Comparison of ENCODE assay signal across 9 cellular contexts in genomic region chr12:108734200-108734906, GRCh38. TPM values are rescaled to one million over a fixed set of nuclear protein-coding genes. Genes with fewer than 3 reads are reported as not detected.
A peak's percentile ranks its signal among the peaks of the same experiment; 100 is the strongest.
DNase-seq lines count a peak whose midpoint lies in the region; ATAC-seq, FAIRE-seq and TF ChIP-seq lines count a peak whose summit lies in the region.
"Had no signal": no experiment of that assay in that cellular context is flagged by ENCODE, and none has a peak within 500 bp of the region (broad histone marks: within the 10 kb centered on the region; RNA-seq: fewer than 3 reads in every experiment).

No MANE protein-coding gene starts in this region.

- intact Hi-C loops in CD4-positive, alpha-beta memory T cell (cut with micrococcal nuclease): loop anchor here (5.0 kb wide), 1 partner anchor 117 kb away; no protein-coding TSS in a partner anchor
- intact Hi-C loops in kidney (cut with DNase I) (no loop called here), uterus (cut with DNase I; ENCODE audit: low total_unique reads) (loop anchor here (10.0 kb wide), 2 partner anchors 70 kb away; no protein-coding TSS in a partner anchor)

- H3K4me1 ChIP-seq in CD4-positive, alpha-beta memory T cell (ENCODE audit: insufficient read depth, low read length): peaks cover 5% of the 10 kb centered on the region
- H3K4me1 ChIP-seq in kidney (ENCODE audit: control insufficient read depth in 1 of 2, insufficient read depth in 1 of 2, low read depth in 1 of 2, low read length in 2 of 2) (peaks cover 11 to 13% of the 10 kb centered on the region in 2 donors), uterus (no peaks in the 10 kb centered on the region)

- H3K36me3 ChIP-seq in CD4-positive, alpha-beta memory T cell (ENCODE audit: insufficient read depth, low read length): no peaks in the 10 kb centered on the region
- no peaks in the 10 kb centered on the region for H3K36me3 ChIP-seq in kidney (ENCODE audit: control insufficient read depth in 1 of 2, insufficient read depth in 2 of 2, low read length in 2 of 2)
- no peaks in the 10 kb centered on the region for H3K36me3 ChIP-seq in uterus

- no peak for TF ChIP-seq POLR2A in uterus (IDR thresholded peaks at IDR 0.05)

- ATAC-seq in activated CD8-positive, alpha-beta T cell treated with anti-CD3 and anti-CD28 coated beads, Interleukin-2, amount 10 ng/mL, durations not matched to agents 7 days and 5 days: no peak
- no peak for ATAC-seq in GM19351 (IDR thresholded peaks at IDR 0.05; ENCODE audit: unreplicated experiment)

- peak; percentile 62 for FAIRE-seq in kidney (lab: Jason Lieb, UNC)

- H3K27me3 ChIP-seq in CD4-positive, alpha-beta memory T cell (ENCODE audit: insufficient read depth, low read length): no peaks in the 10 kb centered on the region
- H3K27me3 ChIP-seq in uterus: no peaks in the 10 kb centered on the region

- H3K9me3 ChIP-seq in CD4-positive, alpha-beta memory T cell (ENCODE audit: control insufficient read depth in 1 of 2, low read length in 2 of 2): no peaks in the 10 kb centered on the region
- H3K9me3 ChIP-seq in kidney (ENCODE audit: control insufficient read depth in 1 of 2, low read length in 2 of 2) (no peaks in the 10 kb centered on the region), uterus (no peaks in the 10 kb centered on the region)

- H3K27ac ChIP-seq in CD4-positive, alpha-beta memory T cell (ENCODE audit: low read depth, low read length): no peak overlapping the region
- peak overlapping the region; percentile 78 to 84 for H3K27ac ChIP-seq in kidney (ENCODE audit: low read depth in 2 of 2, low read length in 2 of 2)
- H3K27ac ChIP-seq in uterus: peak overlapping the region; percentile 66 to 69
- H3K27ac ChIP-seq: KMS-11 had no signal

- H3K27ac Mint-ChIP-seq in CD4-positive, alpha-beta memory T cell: peak overlapping the region in 6 of 7 donors; percentile 52 to 90 (median 78)
- H3K27ac Mint-ChIP-seq in activated CD8-positive, alpha-beta T cell treated with anti-CD3 and anti-CD28 coated beads, Interleukin-2, amount 10 ng/mL, durations not matched to agents 7 days and 5 days: peak overlapping the region; percentile 13

- H3K4me1 Mint-ChIP-seq in CD4-positive, alpha-beta memory T cell: peaks cover 8 to 27% (median 26%) of the 10 kb centered on the region in 4 donors
- H3K4me1 Mint-ChIP-seq in activated CD8-positive, alpha-beta T cell treated with anti-CD3 and anti-CD28 coated beads, Interleukin-2, amount 10 ng/mL, durations not matched to agents 7 days and 5 days (ENCODE audit: low read depth): peaks cover 38% of the 10 kb centered on the region

- CTCF ChIA-PET in CD4-positive, alpha-beta memory T cell (lab: Charles Lee; ENCODE audit: partially characterized antibody): no interaction called here
- CTCF ChIA-PET in activated CD8-positive, alpha-beta T cell treated with anti-CD3 and anti-CD28 coated beads, Interleukin-2, amount 10 ng/mL, durations not matched to agents 7 days and 5 days (lab: Charles Lee): interaction anchor here (0.7 kb wide), 1 partner anchor 70 kb away, joined by 3 read pairs; no protein-coding TSS in a partner anchor

- no peak overlapping the region for H3K4me3 ChIP-seq in CD4-positive, alpha-beta memory T cell (ENCODE audit: low read length in 2 of 2)
- no peak overlapping the region for H3K4me3 ChIP-seq in kidney (ENCODE audit: low read length in 2 of 2)
- H3K4me3 ChIP-seq in uterus: no peak overlapping the region

- peaks cover 0 to 4% of the 10 kb centered on the region in 2 donors for H3K36me3 Mint-ChIP-seq in CD4-positive, alpha-beta memory T cell
- H3K36me3 Mint-ChIP-seq in activated CD8-positive, alpha-beta T cell treated with anti-CD3 and anti-CD28 coated beads, Interleukin-2, amount 10 ng/mL, durations not matched to agents 7 days and 5 days (ENCODE audit: low read depth): no peaks in the 10 kb centered on the region

- no peak overlapping the region for H3K9ac ChIP-seq in kidney (ENCODE audit: low read length in 2 of 2)
- H3K9ac ChIP-seq: KMS-11 had no signal

- peaks cover 0 to 2% (median 0%) of the 10 kb centered on the region in 8 donors for H3K9me3 Mint-ChIP-seq in CD4-positive, alpha-beta memory T cell
- no peaks in the 10 kb centered on the region for H3K9me3 Mint-ChIP-seq in activated CD8-positive, alpha-beta T cell treated with anti-CD3 and anti-CD28 coated beads, Interleukin-2, amount 10 ng/mL, durations not matched to agents 7 days and 5 days (ENCODE audit: insufficient read depth)

- H3K27me3 Mint-ChIP-seq in CD4-positive, alpha-beta memory T cell: no peaks in the 10 kb centered on the region
- peaks cover 4% of the 10 kb centered on the region for H3K27me3 Mint-ChIP-seq in activated CD8-positive, alpha-beta T cell treated with anti-CD3 and anti-CD28 coated beads, Interleukin-2, amount 10 ng/mL, durations not matched to agents 7 days and 5 days (ENCODE audit: low read depth)

- POLR2A ChIA-PET in CD4-positive, alpha-beta memory T cell (lab: Charles Lee; ENCODE audit: partially characterized antibody): no interaction called here
- POLR2A ChIA-PET in activated CD8-positive, alpha-beta T cell treated with anti-CD3 and anti-CD28 coated beads, Interleukin-2, amount 10 ng/mL, durations not matched to agents 7 days and 5 days (lab: Charles Lee): no interaction called here

- H3K4me3 Mint-ChIP-seq in CD4-positive, alpha-beta memory T cell: peak overlapping the region in 2 of 8 donors; percentile 32 to 47
- H3K4me3 Mint-ChIP-seq in activated CD8-positive, alpha-beta T cell treated with anti-CD3 and anti-CD28 coated beads, Interleukin-2, amount 10 ng/mL, durations not matched to agents 7 days and 5 days: no peak overlapping the region

- DNase-seq in CD4-positive, alpha-beta memory T cell: no peak
- peak; percentile 97 for DNase-seq in HT-29 (ENCODE audit: low spot score)
- DNase-seq in activated CD8-positive, alpha-beta T cell treated with anti-CD3 and anti-CD28 coated beads, Interleukin-2, amount 10 ng/mL, durations not matched to agents 7 days and 5 days: peak; percentile 36
- DNase-seq in kidney: no peak
- DNase-seq in uterus: no peak
- DNase-seq in mesenteric fat pad (ENCODE audit: low spot score): no peak
- DNase-seq in COLO829 (ENCODE audit: low spot score): no peak

- TF ChIP-seq CTCF in kidney (IDR thresholded peaks at IDR 0.05; ENCODE audit: borderline replicate concordance, extremely low read depth, insufficient read depth): no peak
- no peak for TF ChIP-seq CTCF in uterus (IDR thresholded peaks at IDR 0.05)

RNA-seq across cellular contexts. Expression of gene CORO1C, which starts 3.0 kb away (rescaled TPM):
- 10 to 100 TPM; 10.3 to 11.9 TPM for total RNA-seq in CD4-positive, alpha-beta memory T cell
- polyA plus RNA-seq in CD4-positive, alpha-beta memory T cell: 10 to 100 TPM in 1 of 2 donors, 1 to 10 TPM in 1; 8.0 to 12.6 TPM
- total RNA-seq in HT-29 (2014; rRNA removed; shearing (Covaris generic)): 62.9 and 67.5 TPM in 2 replicates
- 10 to 100 TPM; 66.3 to 69.2 TPM for total RNA-seq in activated CD8-positive, alpha-beta T cell treated with anti-CD3 and anti-CD28 coated beads, Interleukin-2, amount 10 ng/mL, durations not matched to agents 7 days and 5 days
- total RNA-seq in kidney (104 TPM), uterus (100 to 1,000 TPM; 129 to 357 (median 235) TPM), mesenteric fat pad (241 TPM)
- 16.6 TPM for polyA plus RNA-seq in kidney (ENCODE audit: insufficient read depth, low read depth, low replicate concordance)

Comparison
In these comparisons a context has a peak if more than half of its experiments do, and no peak if none do; other contexts are left out.
1. DNase-seq: peak in HT-29 (single experiment) and activated CD8-positive, alpha-beta T cell treated with anti-CD3 and anti-CD28 coated beads, Interleukin-2, amount 10 ng/mL, durations not matched to agents 7 days and 5 days (single experiment); none in CD4-positive, alpha-beta memory T cell (0 of 5), kidney (single experiment), uterus (0 of 2), mesenteric fat pad (single experiment) and COLO829 (single experiment).